In the genomic region with DNA sequence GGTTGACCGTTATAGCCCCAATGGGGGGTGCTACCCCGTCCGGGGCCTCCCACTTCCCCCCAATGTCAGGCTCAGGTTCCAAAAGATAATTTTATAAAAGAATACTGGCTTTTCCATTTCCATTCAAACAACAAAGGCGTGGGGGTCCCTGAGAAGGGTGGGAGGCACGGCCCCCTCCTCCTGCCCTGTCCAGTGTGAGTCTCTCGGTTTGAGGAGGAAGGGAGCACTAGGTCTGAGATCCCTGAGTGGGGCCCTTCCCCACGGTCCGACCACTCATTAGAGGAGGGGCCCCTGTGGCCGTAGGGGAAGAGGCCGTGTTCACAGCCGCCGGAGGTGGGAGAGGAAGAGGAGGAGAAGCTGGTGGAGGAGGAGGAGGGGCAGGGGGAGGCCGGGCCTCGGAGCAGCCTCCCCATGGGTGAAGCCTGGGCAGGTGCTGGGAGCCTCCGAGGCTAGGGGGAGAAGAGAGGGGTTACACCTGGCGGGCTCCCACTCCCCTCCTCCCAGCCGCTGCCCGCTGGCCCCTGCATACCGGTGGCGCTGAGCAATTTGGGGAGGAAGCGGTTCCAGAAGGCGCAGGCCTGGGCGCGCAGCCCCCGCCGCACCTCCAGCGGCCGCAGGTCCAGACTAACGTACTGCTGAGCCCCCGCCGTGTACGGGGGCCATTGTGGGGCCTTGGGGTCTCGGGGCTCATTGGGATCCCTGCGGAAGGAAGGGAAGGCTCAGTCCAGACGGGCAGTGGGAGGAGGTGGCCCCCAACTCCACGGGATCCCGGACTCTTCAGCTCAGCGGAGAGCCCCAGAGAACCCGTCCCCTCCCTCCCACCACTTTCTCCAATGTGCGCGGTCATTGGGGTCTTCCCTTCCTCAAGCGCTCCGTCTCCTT, we compare ENCODE assay signal across 8 cellular contexts. TPM values are rescaled to one million over a fixed set of nuclear protein-coding genes. Genes with fewer than 3 reads are reported as not detected.
DNase-seq lines count a peak whose midpoint lies in the region; TF ChIP-seq lines count a peak whose summit lies in the region.

No MANE protein-coding gene starts in this region.

- no peak for TF ChIP-seq EP300 in esophagus muscularis mucosa (IDR thresholded peaks at IDR 0.05)

- TF ChIP-seq POLR2A in esophagus muscularis mucosa (IDR thresholded peaks at IDR 0.05; ENCODE audit: low read depth), result peak; percentile 2

- no peaks in the 10 kb centered on the region for H3K79me2 ChIP-seq in parathyroid adenoma

- H3K9ac ChIP-seq in parathyroid adenoma, result peak overlapping the region; percentile 76

- peak; percentile 53 for DNase-seq in ELF-1 (ENCODE audit: low read depth, low spot score)
- DNase-seq in esophagus muscularis mucosa (ENCODE audit: extremely low spot score), result no peak
- no peak for DNase-seq in GM19240 (ENCODE audit: insufficient read length, low spot score)
- DNase-seq in SIG-M5 treated with dmso at 0.1 percent for 504 hours (lab: John Stamatoyannopoulos, UW; ENCODE audit: unreplicated experiment), result no peak
- no peak for DNase-seq in glomerular visceral epithelial cell (ENCODE audit: extremely low spot score)
- DNase-seq in iPS-NIHi7 (ENCODE audit: extremely low spot score), result no peak

- H3K4me2 ChIP-seq in parathyroid adenoma (ENCODE audit: low read length), result peak overlapping the region; percentile 92

- WGBS in esophagus muscularis mucosa, result 18% methylated on average over 38 of the region's 43 CpGs

- H3K4me3 ChIP-seq in esophagus muscularis mucosa (peak overlapping the region; percentile 63 to 87 (median 70)), parathyroid adenoma (ENCODE audit: low read depth, low read length) (peak overlapping the region; percentile 86)

- H3K4me1 ChIP-seq in esophagus muscularis mucosa (peaks cover 46 to 59% (median 53%) of the 10 kb centered on the region in 4 donors), parathyroid adenoma (peaks cover 26% of the 10 kb centered on the region)

- intact Hi-C loops in esophagus muscularis mucosa (cut with DNase I), result no loop called here

- H3K27me3 ChIP-seq in esophagus muscularis mucosa (peaks cover 11 to 29% (median 15%) of the 10 kb centered on the region in 4 donors), parathyroid adenoma (ENCODE audit: control insufficient read depth, insufficient read depth, low read length) (no peaks in the 10 kb centered on the region)

- TF ChIP-seq CTCF in esophagus muscularis mucosa (IDR thresholded peaks at IDR 0.05) (no peak), parathyroid adenoma (IDR thresholded peaks at IDR 0.05) (no peak)

- H3K27ac ChIP-seq in esophagus muscularis mucosa (replicated peaks in 1 of 4) (peak overlapping the region; percentile 90 to 95 (median 92)), parathyroid adenoma (peak overlapping the region; percentile 100)

- peak overlapping the region; percentile 91 for H2AFZ ChIP-seq in parathyroid adenoma

- H3K36me3 ChIP-seq in esophagus muscularis mucosa (peaks cover 22 to 30% (median 29%) of the 10 kb centered on the region in 4 donors), parathyroid adenoma (ENCODE audit: control insufficient read depth, insufficient read depth, low read length) (no peaks in the 10 kb centered on the region)

- H3K9me3 ChIP-seq in esophagus muscularis mucosa (no peaks in the 10 kb centered on the region), parathyroid adenoma (ENCODE audit: control insufficient read depth, low read length) (no peaks in the 10 kb centered on the region)

TF ChIP-seq in PFSK-1, 5 proteins besides CTCF, POLR2A, EP300 and RAD21:
- TF ChIP-seq POLR2AphosphoS5 (IDR thresholded peaks at IDR 0.05; ENCODE audit: low read depth, low read length) (peak; percentile 23; the same call in 1 of the 2 replicates), TAF1 (IDR thresholded peaks at IDR 0.05; ENCODE audit: borderline replicate concordance, insufficient read depth, low read length) (no peak), FOXP2 (optimal IDR thresholded peaks at IDR 0.05; ENCODE audit: borderline replicate concordance, extremely low read depth, extremely low read length, insufficient read depth) (no peak)
TF ChIP-seq in PFSK-1: peak in this region for 1.

RNA-seq across cellular contexts. Expression of gene UFSP1, which starts 1.4 kb away (rescaled TPM):
- polyA plus RNA-seq in PFSK-1 (2012; ENCODE audit: insufficient read length, low read depth), result 7.9 TPM
- total RNA-seq in esophagus muscularis mucosa, result 1 to 10 TPM; 2.1 to 8.7 (median 5.7) TPM

RNA-seq across cellular contexts. Expression of gene ACHE, which starts 4.8 kb away (rescaled TPM):
- 1.8 TPM for polyA plus RNA-seq in PFSK-1 (2012; ENCODE audit: insufficient read length, low read depth)
- 1 to 10 TPM; 2.5 to 4.6 (median 3.5) TPM for total RNA-seq in esophagus muscularis mucosa

RNA-seq across cellular contexts. Expression of gene SRRT, which starts 16.0 kb away (rescaled TPM):
- 164 TPM for polyA plus RNA-seq in PFSK-1 (2012; ENCODE audit: insufficient read length, low read depth)
- total RNA-seq in esophagus muscularis mucosa, result 10 to 100 TPM; 47.2 to 69.6 (median 61.7) TPM

RNA-seq across cellular contexts. Expression of gene TRIP6, which starts 23.7 kb away (rescaled TPM):
- 43.0 TPM for polyA plus RNA-seq in PFSK-1 (2012; ENCODE audit: insufficient read length, low read depth)
- 10 to 100 TPM; 60.2 to 89.9 (median 81.2) TPM for total RNA-seq in esophagus muscularis mucosa

RNA-seq across cellular contexts. Expression of gene SLC12A9, which starts 38.4 kb away (rescaled TPM):
- 22.0 TPM for polyA plus RNA-seq in PFSK-1 (2012; ENCODE audit: insufficient read length, low read depth)
- total RNA-seq in esophagus muscularis mucosa, result 10 to 100 TPM; 15.0 to 26.0 (median 19.9) TPM
